ENCODE assay signal across 15 cellular contexts in genomic region chr14:36313898-36314297, GRCh38. TPM values are rescaled to one million over a fixed set of nuclear protein-coding genes. Genes with fewer than 3 reads are reported as not detected.
DNase-seq lines count a peak whose midpoint lies in the region; ATAC-seq, FAIRE-seq and TF ChIP-seq lines count a peak whose summit lies in the region.
"Had no signal": no experiment of that assay in that cellular context is flagged by ENCODE, and none has a peak within 500 bp of the region (broad histone marks: within the 10 kb centered on the region; RNA-seq: fewer than 3 reads in every experiment).

No MANE protein-coding gene starts in this region.

- TF ChIP-seq CTCF in neural cell (IDR thresholded peaks at IDR 0.05; ENCODE audit: poor library complexity, severe bottlenecking), result peak; percentile 55
- TF ChIP-seq CTCF in pancreas (IDR thresholded peaks at IDR 0.05), result no peak

- H3K4me1 ChIP-seq in pancreas, result peaks cover 9 to 17% (median 14%) of the 10 kb centered on the region in 3 donors

- no peak for TF ChIP-seq EP300 in neural cell (conservative IDR thresholded peaks at IDR 0.05; ENCODE audit: poor library complexity, severe bottlenecking)

- H3K4me3 ChIP-seq in neural cell (ENCODE audit: low read length) (peak overlapping the region; percentile 44), pancreas (no peak overlapping the region)
- H3K4me3 ChIP-seq: cardiac muscle cell, ovary had no signal

- in situ Hi-C loops in KBM-7 (cut with MboI; ENCODE audit: low pct_unique_long_range_greater_than_20kb, low sequenced_read_pairs) (no loop called here), SK-MEL-5 (cut with HindIII; ENCODE audit: low pct_unique_long_range_greater_than_20kb, low sequenced_read_pairs) (no loop called here)

- H3K36me3 ChIP-seq in neural cell (ENCODE audit: insufficient read depth, low read length), result peaks cover 15% of the 10 kb centered on the region
- peaks cover 0 to 19% (median 2%) of the 10 kb centered on the region in 3 donors for H3K36me3 ChIP-seq in pancreas
- H3K36me3 ChIP-seq: ovary had no signal

- no peak for ATAC-seq in pancreas
- ATAC-seq: effector memory CD8-positive, alpha-beta T cell had no signal

- TF ChIP-seq RAD21 in neural cell (conservative IDR thresholded peaks at IDR 0.05), result peak; percentile 65

- no peak overlapping the region for H2AFZ ChIP-seq in neural cell (ENCODE audit: low read depth, low read length)

- WGBS in pancreas, 2 donors, result 84 to 87% methylated on average over 3 of the region's 3 CpGs

- FAIRE-seq in pancreas (lab: Jason Lieb, UNC), result no peak
- FAIRE-seq: H54 had no signal

- peak; percentile 14 for DNase-seq in NCI-H2196 (lab: John Stamatoyannopoulos, UW; ENCODE audit: unreplicated experiment)
- no peak for DNase-seq in NCI-H2196 treated with DMSO at 0.1 percent for 48 hours (lab: John Stamatoyannopoulos, UW; ENCODE audit: unreplicated experiment)
- peak; percentile 11 for DNase-seq in KBM-7
- DNase-seq in SK-MEL-5 (ENCODE audit: low read depth, low spot score), result peak; percentile 28
- DNase-seq in stimulated activated naive CD4-positive, alpha-beta T cell treated with Interleukin-2 at 50 U/mL for 16 hours (lab: John Stamatoyannopoulos, UW), result no peak
- no peak for DNase-seq in pancreas
- DNase-seq in NCI-H1436 treated with DMSO at 0.1 percent for 48 hours (lab: John Stamatoyannopoulos, UW), result no peak
- DNase-seq: activated B cell treated with CpG ODN at 0.5 μM for 24 hours; effector memory CD8-positive, alpha-beta T cell; foreskin fibroblast; midbrain; ovary had no signal

- H3K27me3 ChIP-seq in neural cell (ENCODE audit: insufficient read depth, low read depth, low read length) (no peaks in the 10 kb centered on the region), pancreas (no peaks in the 10 kb centered on the region)
- H3K27me3 ChIP-seq: cardiac muscle cell, ovary had no signal

- H3K79me2 ChIP-seq in neural cell (replicated peaks; ENCODE audit: insufficient read depth, low read length), result peaks cover 48% of the 10 kb centered on the region

- H3K9me2 ChIP-seq in neural cell (ENCODE audit: insufficient read depth, low read length), result no peaks in the 10 kb centered on the region

- peaks cover 12% of the 10 kb centered on the region for H3F3A ChIP-seq in neural cell (ENCODE audit: insufficient read depth, low read length, poor library complexity, severe bottlenecking)

- no peak overlapping the region for H3K9ac ChIP-seq in neural cell (ENCODE audit: low read length)

- peak overlapping the region; percentile 40 for H3K27ac ChIP-seq in neural cell (ENCODE audit: low read length)
- no peak overlapping the region for H3K27ac ChIP-seq in pancreas
- H3K27ac ChIP-seq: cardiac muscle cell, ovary had no signal

- intact Hi-C loops in pancreas (cut with DNase I), result no loop called here

- H4K20me1 ChIP-seq in neural cell (ENCODE audit: insufficient read depth), result no peaks in the 10 kb centered on the region

- H3K9me3 ChIP-seq in neural cell (ENCODE audit: low read length) (no peaks in the 10 kb centered on the region), pancreas (no peaks in the 10 kb centered on the region)
- H3K9me3 ChIP-seq: ovary had no signal

- H3K4me2 ChIP-seq in neural cell (ENCODE audit: low read length), result peak overlapping the region; percentile 50

TF ChIP-seq in neural cell, 6 proteins besides CTCF, POLR2A, EP300 and RAD21:
- TF ChIP-seq REST (IDR thresholded peaks at IDR 0.05; ENCODE audit: borderline replicate concordance) (no peak), TAF1 (IDR thresholded peaks at IDR 0.05; ENCODE audit: low read depth) (no peak), SMC3 (conservative IDR thresholded peaks at IDR 0.05; ENCODE audit: poor library complexity) (peak; percentile 67)

RNA-seq across cellular contexts. Expression of gene MBIP, which starts 6.5 kb away (rescaled TPM):
- 9.2 and 9.8 TPM in 2 replicates for total RNA-seq in SK-MEL-5 (2014; rRNA removed; shearing (Covaris generic))
- 14.2 and 14.5 TPM in 2 replicates for polyA plus RNA-seq in SK-MEL-5 (2015; cell fraction: cytosol; rRNA removed)
- polyA plus RNA-seq in SK-MEL-5 (2015; cell fraction: nucleus; rRNA removed), result 46.2 and 61.3 TPM in 2 replicates
- 52.1 and 72.2 TPM in 2 replicates for polyA plus RNA-seq in neural cell
- polyA minus RNA-seq in neural cell, result 48.0 and 51.2 TPM in 2 replicates
- total RNA-seq in pancreas, result 10 to 100 TPM in 2 of 6 donors, 1 to 10 TPM in 4; 7.4 to 11.9 (median 9.0) TPM
- polyA plus RNA-seq in pancreas, result 10 to 100 TPM in 1 of 2 donors, 1 to 10 TPM in 1; 6.0 to 15.0 TPM

Comparison
In these comparisons a context has a peak if more than half of its experiments do, and no peak if none do; other contexts are left out.
1. DNase-seq: peak in NCI-H2196 (single experiment), KBM-7 (single experiment) and SK-MEL-5 (single experiment); none in NCI-H2196 treated with DMSO at 0.1 percent for 48 hours (single experiment), stimulated activated naive CD4-positive, alpha-beta T cell treated with Interleukin-2 at 50 U/mL for 16 hours (single experiment), pancreas (0 of 6) and NCI-H1436 treated with DMSO at 0.1 percent for 48 hours (single experiment).